In genomic region chr2:48414196-48414595, GRCh38 we compare ENCODE assay signal across 13 cellular contexts. TPM values are rescaled to one million over a fixed set of nuclear protein-coding genes. Genes with fewer than 3 reads are reported as not detected.
DNase-seq lines count a peak whose midpoint lies in the region; ATAC-seq and TF ChIP-seq lines count a peak whose summit lies in the region.
"Had no signal": no experiment of that assay in that cellular context is flagged by ENCODE, and none has a peak within 500 bp of the region (broad histone marks: within the 10 kb centered on the region; RNA-seq: fewer than 3 reads in every experiment).

No MANE protein-coding gene starts in this region.

- H3K27me3 ChIP-seq in dorsolateral prefrontal cortex (no peaks in the 10 kb centered on the region), right lobe of liver (no peaks in the 10 kb centered on the region), SK-N-SH (ENCODE audit: insufficient read depth) (no peaks in the 10 kb centered on the region)
- H3K27me3 ChIP-seq: BE2C had no signal

- no peak for TF ChIP-seq POLR2A in right lobe of liver (IDR thresholded peaks at IDR 0.05)

- no peak overlapping the region for H3K4me2 ChIP-seq in SK-N-SH
- H3K4me2 ChIP-seq: GM23338 had no signal

- no peaks in the 10 kb centered on the region for H3K36me3 Mint-ChIP-seq in T-helper 17 cell (ENCODE audit: low read depth)

- H2AFZ ChIP-seq in SK-N-SH (ENCODE audit: low read depth), result no peak overlapping the region

- WGBS in right lobe of liver (ENCODE audit: insufficient coverage, low coverage, low lambda C conversion rate, missing lambda C conversion rate), result 26% methylated on average over 3 of the region's 3 CpGs
- 84% methylated on average over 3 of the region's 3 CpGs for WGBS in SK-N-SH (ENCODE audit: low lambda C conversion rate)

- peaks cover 6% of the 10 kb centered on the region for H3K27me3 Mint-ChIP-seq in T-helper 17 cell

- TF ChIP-seq EP300 in SK-N-SH (IDR thresholded peaks at IDR 0.05; ENCODE audit: borderline replicate concordance in 1 of 2, low read depth in 1 of 2, low read length in 1 of 2), result no peak

- TF ChIP-seq CTCF in dorsolateral prefrontal cortex (IDR thresholded peaks at IDR 0.05 in 54 of 56, conservative IDR thresholded peaks at IDR 0.05 in 2 of 56; ENCODE audit: low read depth in 1 of 56, partially characterized antibody in 56 of 56) (no peak), right lobe of liver (IDR thresholded peaks at IDR 0.05) (no peak), SK-N-SH (IDR thresholded peaks at IDR 0.05) (no peak)

- no peak for TF ChIP-seq RAD21 in SK-N-SH (IDR thresholded peaks at IDR 0.05; ENCODE audit: low read length)

- POLR2A ChIA-PET in SK-N-SH (lab: Yijun Ruan, JAX), result no interaction called here

- H3K9me3 ChIP-seq in T-helper 17 cell (ENCODE audit: control insufficient read depth, low read length, poor library complexity, severe bottlenecking), result no peaks in the 10 kb centered on the region
- H3K9me3 ChIP-seq in right lobe of liver, result no peaks in the 10 kb centered on the region
- H3K9me3 ChIP-seq in SK-N-SH, result no peaks in the 10 kb centered on the region
- H3K9me3 ChIP-seq: BE2C, Caco-2 had no signal

- DNase-seq in T-helper 17 cell, result no peak
- DNase-seq in dorsolateral prefrontal cortex, result no peak
- DNase-seq in right lobe of liver, result no peak
- no peak for DNase-seq in putamen (ENCODE audit: low spot score)
- DNase-seq in NCI-H345 (lab: John Stamatoyannopoulos, UW), result no peak
- DNase-seq in SK-N-SH, result no peak
- DNase-seq: ACHN; BE2C; Caco-2; CD4-positive, CD25-positive, alpha-beta regulatory T cell; HCEC 1CT had no signal

- ATAC-seq in T-helper 17 cell (no peak), right lobe of liver (peak; percentile 47 to 61 (median 51)), GM18873 (IDR thresholded peaks at IDR 0.05; ENCODE audit: low FRiP score, unreplicated experiment) (no peak)

- peaks cover 0 to 53% (median 23%) of the 10 kb centered on the region in 4 donors for H3K4me1 ChIP-seq in right lobe of liver
- peaks cover 0 to 14% of the 10 kb centered on the region in 2 experiments; a peak in 2 of 4 replicates for H3K4me1 ChIP-seq in SK-N-SH (ENCODE audit: control insufficient read depth in 1 of 2, insufficient read depth in 2 of 2, low read depth in 1 of 2, low read length in 1 of 2)
- H3K4me1 ChIP-seq: BE2C had no signal

- H3K27ac ChIP-seq in dorsolateral prefrontal cortex (peak overlapping the region in 58 of 59 donors; percentile 79 to 98 (median 92)), right lobe of liver (peak overlapping the region; percentile 67 to 87 (median 84)), SK-N-SH (ENCODE audit: low read depth in 2 of 2, low read length in 1 of 2) (no peak overlapping the region)

- no peak overlapping the region for H3K9ac ChIP-seq in SK-N-SH

- no peaks in the 10 kb centered on the region for H3K36me3 ChIP-seq in right lobe of liver
- no peaks in the 10 kb centered on the region for H3K36me3 ChIP-seq in SK-N-SH (replicated peaks in 1 of 2; ENCODE audit: control insufficient read depth in 1 of 2, insufficient read depth in 2 of 2, low read length in 1 of 2)
- H3K36me3 ChIP-seq: BE2C had no signal

- H3F3A ChIP-seq in SK-N-SH (replicated peaks; ENCODE audit: insufficient read depth), result no peaks in the 10 kb centered on the region

- H3K4me3 Mint-ChIP-seq in T-helper 17 cell, result no peak overlapping the region
- H3K4me3 Mint-ChIP-seq: CD4-positive, CD25-positive, alpha-beta regulatory T cell; GM23338 had no signal

- no peaks in the 10 kb centered on the region for H3K79me2 ChIP-seq in SK-N-SH (ENCODE audit: insufficient read depth)

- H3K9me2 ChIP-seq in SK-N-SH, result no peaks in the 10 kb centered on the region

- H3K4me3 ChIP-seq in dorsolateral prefrontal cortex (peak overlapping the region in 5 of 59 donors; percentile 1 to 57 (median 26)), right lobe of liver (no peak overlapping the region), SK-N-SH (ENCODE audit: low read depth in 2 of 2, low read length in 1 of 2) (no peak overlapping the region)
- H3K4me3 ChIP-seq: GM23338 had no signal

- CTCF ChIA-PET in SK-N-SH (lab: Yijun Ruan, JAX), result interaction anchor here (1.1 to 3.5 kb wide), 4 partner anchors 18 to 307 kb away, joined by 3 to 18 read pairs (median 4); no protein-coding TSS in a partner anchor

- intact Hi-C loops in dorsolateral prefrontal cortex (cut with DNase I), result no loop called here
- intact Hi-C loops in right lobe of liver (cut with DNase I), result no loop called here

- peaks cover 31% of the 10 kb centered on the region for H3K4me1 Mint-ChIP-seq in T-helper 17 cell

- no peaks in the 10 kb centered on the region for H4K20me1 ChIP-seq in SK-N-SH (ENCODE audit: insufficient read depth)

- peak overlapping the region; percentile 92 for H3K27ac Mint-ChIP-seq in T-helper 17 cell

TF ChIP-seq in SK-N-SH, 30 proteins besides CTCF, POLR2A, EP300 and RAD21:
- TF ChIP-seq MEF2A (IDR thresholded peaks at IDR 0.05; ENCODE audit: borderline replicate concordance, low read depth) (no peak), RXRA (IDR thresholded peaks at IDR 0.05; ENCODE audit: borderline replicate concordance, low read depth) (no peak), FOXM1 (IDR thresholded peaks at IDR 0.05; ENCODE audit: low read depth) (no peak), PBX3 (IDR thresholded peaks at IDR 0.05) (no peak), TAF1 (IDR thresholded peaks at IDR 0.05; ENCODE audit: borderline replicate concordance, low read depth, low read length) (no peak), MAX (IDR thresholded peaks at IDR 0.05; ENCODE audit: low read depth) (no peak), REST (IDR thresholded peaks at IDR 0.05; ENCODE audit: low read depth, low read length) (no peak), SMC3 (IDR thresholded peaks at IDR 0.05; ENCODE audit: low read depth, low read length) (no peak), FOXJ3 (CRISPR knock-in tag; IDR thresholded peaks at IDR 0.05) (no peak), SIN3A (IDR thresholded peaks at IDR 0.05; ENCODE audit: borderline replicate concordance, low read depth, low read length) (no peak)

RNA-seq across cellular contexts. Expression of gene PPP1R21, which starts 26.4 kb away (rescaled TPM):
- total RNA-seq in T-helper 17 cell (10 to 100 TPM; 25.2 to 30.6 TPM), dorsolateral prefrontal cortex (10 to 100 TPM; 38.9 to 78.2 (median 60.3) TPM), right lobe of liver (10 to 100 TPM in 5 of 6 experiments, 1 to 10 TPM in 1; 8.5 to 20.1 (median 13.4) TPM)
- 9.1 and 12.2 TPM in 2 replicates for polyA plus RNA-seq in SK-N-SH (2012; rRNA removed)
- polyA plus RNA-seq in SK-N-SH (2012; cell fraction: cytosol; rRNA removed), result 12.5 and 15.3 TPM in 2 replicates
- polyA plus RNA-seq in SK-N-SH (2012; cell fraction: nucleus; rRNA removed), result 20.3 and 21.2 TPM in 2 replicates

Comparison
In these comparisons a context has a peak if more than half of its experiments do, and no peak if none do; other contexts are left out.
1. ATAC-seq: peak in right lobe of liver (4 of 4); none in T-helper 17 cell (single experiment) and GM18873 (single experiment).
2. H3K27ac ChIP-seq: peak in dorsolateral prefrontal cortex (58 of 59) and right lobe of liver (3 of 3); none in SK-N-SH (0 of 2).